In genomic region chr6:163192591-163192990, GRCh38 we compare ENCODE assay signal across 19 cellular contexts.
"Had no signal": no experiment of that assay in that cellular context is flagged by ENCODE, and none has a peak within 500 bp of the region (broad histone marks: within the 10 kb centered on the region; RNA-seq: fewer than 3 reads in every experiment).

No MANE protein-coding gene starts in this region.

- H3K4me1 ChIP-seq: adrenal gland, foreskin keratinocyte had no signal

- H3K36me3 Mint-ChIP-seq: activated CD8-positive, alpha-beta memory T cell treated with anti-CD3 and anti-CD28 coated beads, Interleukin-2, amount 10 ng/mL, durations not matched to agents 7 days and 5 days; activated naive CD4-positive, alpha-beta T cell treated with anti-CD3 and anti-CD28 coated beads, Interleukin-2, amount 50 U/mL, for 24 hours; naive thymus-derived CD4-positive, alpha-beta T cell had no signal

- H3K27ac ChIP-seq: adrenal gland, foreskin keratinocyte, SJSA1 had no signal

- H3K4me1 Mint-ChIP-seq: activated CD8-positive, alpha-beta memory T cell treated with anti-CD3 and anti-CD28 coated beads, Interleukin-2, amount 10 ng/mL, durations not matched to agents 7 days and 5 days; activated naive CD4-positive, alpha-beta T cell treated with anti-CD3 and anti-CD28 coated beads, Interleukin-2, amount 50 U/mL, for 24 hours; central memory CD8-positive, alpha-beta T cell; naive thymus-derived CD4-positive, alpha-beta T cell had no signal

- H3K4me3 Mint-ChIP-seq: activated CD8-positive, alpha-beta memory T cell treated with anti-CD3 and anti-CD28 coated beads, Interleukin-2, amount 10 ng/mL, durations not matched to agents 7 days and 5 days; activated naive CD4-positive, alpha-beta T cell treated with anti-CD3 and anti-CD28 coated beads, Interleukin-2, amount 50 U/mL, for 24 hours; central memory CD8-positive, alpha-beta T cell; dendritic cell treated with granulocyte-macrophage colony-stimulating factor and Interleukin-4, amounts not matched to agents 40 ng/mL and 50 ng/mL, for 4 days; effector memory CD8-positive, alpha-beta T cell; naive thymus-derived CD4-positive, alpha-beta T cell had no signal

- H3K4me3 ChIP-seq: adrenal gland, SJSA1, smooth muscle cell had no signal

- H3K4me2 ChIP-seq: smooth muscle cell had no signal

- H3K36me3 ChIP-seq: adrenal gland, SJSA1 had no signal

- H3K27me3 ChIP-seq: adrenal gland, foreskin keratinocyte, SJSA1 had no signal

- H3K27ac Mint-ChIP-seq: activated CD8-positive, alpha-beta memory T cell treated with anti-CD3 and anti-CD28 coated beads, Interleukin-2, amount 10 ng/mL, durations not matched to agents 7 days and 5 days; activated naive CD4-positive, alpha-beta T cell treated with anti-CD3 and anti-CD28 coated beads, Interleukin-2, amount 50 U/mL, for 24 hours; activated T-helper 2 cell treated with anti-CD3 and anti-CD28 coated beads, Interferon-gamma antibody, Interleukin-2, Interleukin-4, amounts not matched to agents 10 μg/mL and 5 μg/mL and 100 μg/mL, durations not matched to agents 14 hours and 24 hours and 36 hours; dendritic cell treated with granulocyte-macrophage colony-stimulating factor and Interleukin-4, amounts not matched to agents 40 ng/mL and 50 ng/mL, for 4 days; effector memory CD8-positive, alpha-beta T cell; naive thymus-derived CD4-positive, alpha-beta T cell had no signal

- H3K9me3 Mint-ChIP-seq: activated naive CD4-positive, alpha-beta T cell treated with anti-CD3 and anti-CD28 coated beads, Interleukin-2, amount 50 U/mL, for 24 hours; activated T-helper 2 cell treated with anti-CD3 and anti-CD28 coated beads, Interferon-gamma antibody, Interleukin-2, Interleukin-4, amounts not matched to agents 10 μg/mL and 5 μg/mL and 100 μg/mL, durations not matched to agents 14 hours and 24 hours and 36 hours; central memory CD8-positive, alpha-beta T cell; dendritic cell treated with granulocyte-macrophage colony-stimulating factor and Interleukin-4, amounts not matched to agents 40 ng/mL and 50 ng/mL, for 4 days; effector memory CD8-positive, alpha-beta T cell had no signal

- H3K9me3 ChIP-seq: adrenal gland, SJSA1 had no signal

- DNase-seq: activated CD4-positive, alpha-beta T cell treated with anti-CD3 and anti-CD28 coated beads, Interleukin-2, amount 50 U/mL, for 48 hours; activated CD4-positive, CD25-positive, alpha-beta regulatory T cell treated with anti-CD3 and anti-CD28 coated beads, Interleukin-2, amount 50 U/mL, for 72 hours; activated CD8-positive, alpha-beta memory T cell treated with anti-CD3 and anti-CD28 coated beads, Interleukin-2, amount 10 ng/mL, durations not matched to agents 7 days and 5 days; activated T-cell treated with anti-CD3 and anti-CD28 coated beads, Interleukin-2, amount 50 U/mL, for 1 hour; adrenal gland; effector memory CD8-positive, alpha-beta T cell; foreskin keratinocyte; mammary epithelial cell; naive thymus-derived CD4-positive, alpha-beta T cell; stimulated activated CD4-positive, alpha-beta T cell treated with anti-CD3 and anti-CD28 coated beads, Interleukin-4, amount 100 ng/mL, for 4 hours; stimulated activated CD8-positive, alpha-beta memory T cell treated with anti-CD3 and anti-CD28 coated beads, Interleukin-4, amount 100 ng/mL, for 48 hours; stimulated activated naive CD4-positive, alpha-beta T cell treated with Interleukin-2 at 50 U/mL for 16 hours; SW 1271 had no signal
